Comparison of ENCODE assay signal across 1 cellular context in the genomic region with DNA sequence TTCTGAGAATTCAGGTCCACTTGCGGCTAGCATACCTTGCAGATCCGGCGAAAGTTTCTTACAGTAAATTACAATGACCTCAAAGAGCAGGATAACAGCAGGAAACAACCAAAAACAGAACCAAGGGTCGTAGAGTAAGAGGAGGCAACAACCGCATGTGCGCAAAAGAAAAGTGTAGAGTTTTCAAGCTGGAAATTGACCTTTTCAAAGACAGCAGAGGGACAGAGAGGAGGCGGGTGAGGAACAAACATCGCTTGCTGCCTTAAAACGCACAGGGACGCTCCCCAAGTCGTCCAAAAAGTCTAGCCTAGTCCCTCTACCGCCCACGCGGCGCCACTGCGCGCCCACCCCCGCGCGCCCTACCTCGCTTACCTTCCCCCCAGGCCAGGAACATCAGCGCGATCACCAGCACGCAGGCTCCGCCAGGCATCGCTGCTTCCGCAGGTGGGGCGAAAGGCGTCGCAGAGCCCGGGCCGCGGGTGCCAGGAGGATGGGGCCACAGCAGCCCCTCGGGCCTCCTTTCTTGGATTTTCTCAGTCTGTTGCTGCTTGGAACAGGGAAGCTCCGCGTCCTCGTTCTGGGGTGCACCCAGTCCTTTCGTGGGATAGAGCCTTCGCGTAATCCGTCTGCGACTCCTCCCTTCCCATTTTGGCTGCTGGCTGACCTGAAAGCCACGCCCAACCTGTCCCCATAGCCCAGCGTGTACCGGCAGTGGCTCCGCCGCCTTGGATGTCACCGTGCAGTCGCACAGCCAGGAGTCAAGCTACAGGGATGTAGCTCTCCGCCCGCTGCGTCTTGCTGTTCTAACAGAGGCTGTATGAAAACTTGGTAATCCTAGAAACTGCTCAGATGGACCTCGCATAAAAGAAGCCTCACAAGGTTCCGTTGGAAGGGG.
A peak's percentile ranks its signal among the peaks of the same experiment; 100 is the strongest.
TF ChIP-seq lines count a peak whose summit lies in the region.

A gene (minus strand): TSS at position 579 of the 895 bp plus-strand sequence. CDS start 149 bp downstream, at position 430.

TF ChIP-seq in HEK293, 187 proteins besides CTCF, POLR2A, EP300 and RAD21 (continued from another document and continues in another):
- TF ChIP-seq ZNF324 (tag by site-specific recombination; IDR thresholded peaks at IDR 0.05) (no peak), ZNF571 (tag by site-specific recombination; IDR thresholded peaks at IDR 0.05) (no peak), ZNF174 (tag by site-specific recombination; IDR thresholded peaks at IDR 0.05) (no peak), ZNF19 (tag by site-specific recombination; IDR thresholded peaks at IDR 0.05; ENCODE audit: low read depth) (no peak), HOXA7 (CRISPR knock-in tag; IDR thresholded peaks at IDR 0.05; ENCODE audit: borderline replicate concordance) (no peak), ZNF561 (tag by site-specific recombination; IDR thresholded peaks at IDR 0.05; ENCODE audit: borderline replicate concordance) (0 out of 2 replicates have a peak, but pooled peaks have one; percentile 56), ZSCAN16 (tag by site-specific recombination; IDR thresholded peaks at IDR 0.05) (no peak), ZNF707 (tag by site-specific recombination; IDR thresholded peaks at IDR 0.05) (no peak), ZSCAN23 (tag by site-specific recombination; IDR thresholded peaks at IDR 0.05) (no peak), ZNF785 (tag by site-specific recombination; IDR thresholded peaks at IDR 0.05) (no peak), ZNF138 (tag by site-specific recombination; IDR thresholded peaks at IDR 0.05; ENCODE audit: borderline replicate concordance) (no peak), ZNF670 (tag by site-specific recombination; IDR thresholded peaks at IDR 0.05; ENCODE audit: low read depth) (no peak), ZNF521 (tag by site-specific recombination; IDR thresholded peaks at IDR 0.05) (no peak), ZNF24 (tag by site-specific recombination; IDR thresholded peaks at IDR 0.05) (no peak), ZNF747 (tag by site-specific recombination; IDR thresholded peaks at IDR 0.05) (no peak), ZNF837 (tag by site-specific recombination; IDR thresholded peaks at IDR 0.05) (no peak), ZNF585B (tag by site-specific recombination; IDR thresholded peaks at IDR 0.05) (no peak), ZNF658 (tag by site-specific recombination; IDR thresholded peaks at IDR 0.05) (no peak), ZNF394 (tag by site-specific recombination; IDR thresholded peaks at IDR 0.05; ENCODE audit: borderline replicate concordance) (no peak), ZNF626 (tag by site-specific recombination; IDR thresholded peaks at IDR 0.05) (no peak), ZNF10 (tag by site-specific recombination; IDR thresholded peaks at IDR 0.05) (no peak), ZNF350 (tag by site-specific recombination; IDR thresholded peaks at IDR 0.05) (no peak), ZNF335 (tag by site-specific recombination; conservative IDR thresholded peaks at IDR 0.05) (peak; percentile 52), KLF7 (tag by site-specific recombination; IDR thresholded peaks at IDR 0.05; ENCODE audit: borderline replicate concordance) (no peak), ZNF404 (tag by site-specific recombination; IDR thresholded peaks at IDR 0.05) (no peak), ZNF211 (tag by site-specific recombination; IDR thresholded peaks at IDR 0.05; ENCODE audit: low read depth) (no peak), ZNF112 (tag by site-specific recombination; IDR thresholded peaks at IDR 0.05) (no peak), HOXD13 (CRISPR knock-in tag; IDR thresholded peaks at IDR 0.05; ENCODE audit: borderline replicate concordance) (no peak), ZNF510 (tag by site-specific recombination; IDR thresholded peaks at IDR 0.05; ENCODE audit: insufficient replicate concordance) (no peak), ZNF514 (tag by site-specific recombination; IDR thresholded peaks at IDR 0.05) (no peak)
- TF ChIP-seq, protein P1, sequence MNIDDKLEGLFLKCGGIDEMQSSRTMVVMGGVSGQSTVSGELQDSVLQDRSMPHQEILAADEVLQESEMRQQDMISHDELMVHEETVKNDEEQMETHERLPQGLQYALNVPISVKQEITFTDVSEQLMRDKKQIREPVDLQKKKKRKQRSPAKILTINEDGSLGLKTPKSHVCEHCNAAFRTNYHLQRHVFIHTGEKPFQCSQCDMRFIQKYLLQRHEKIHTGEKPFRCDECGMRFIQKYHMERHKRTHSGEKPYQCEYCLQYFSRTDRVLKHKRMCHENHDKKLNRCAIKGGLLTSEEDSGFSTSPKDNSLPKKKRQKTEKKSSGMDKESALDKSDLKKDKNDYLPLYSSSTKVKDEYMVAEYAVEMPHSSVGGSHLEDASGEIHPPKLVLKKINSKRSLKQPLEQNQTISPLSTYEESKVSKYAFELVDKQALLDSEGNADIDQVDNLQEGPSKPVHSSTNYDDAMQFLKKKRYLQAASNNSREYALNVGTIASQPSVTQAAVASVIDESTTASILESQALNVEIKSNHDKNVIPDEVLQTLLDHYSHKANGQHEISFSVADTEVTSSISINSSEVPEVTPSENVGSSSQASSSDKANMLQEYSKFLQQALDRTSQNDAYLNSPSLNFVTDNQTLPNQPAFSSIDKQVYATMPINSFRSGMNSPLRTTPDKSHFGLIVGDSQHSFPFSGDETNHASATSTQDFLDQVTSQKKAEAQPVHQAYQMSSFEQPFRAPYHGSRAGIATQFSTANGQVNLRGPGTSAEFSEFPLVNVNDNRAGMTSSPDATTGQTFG (tag by site-specific recombination; IDR thresholded peaks at IDR 0.05; ENCODE audit: borderline replicate concordance): no peak
- TF ChIP-seq, protein P2, sequence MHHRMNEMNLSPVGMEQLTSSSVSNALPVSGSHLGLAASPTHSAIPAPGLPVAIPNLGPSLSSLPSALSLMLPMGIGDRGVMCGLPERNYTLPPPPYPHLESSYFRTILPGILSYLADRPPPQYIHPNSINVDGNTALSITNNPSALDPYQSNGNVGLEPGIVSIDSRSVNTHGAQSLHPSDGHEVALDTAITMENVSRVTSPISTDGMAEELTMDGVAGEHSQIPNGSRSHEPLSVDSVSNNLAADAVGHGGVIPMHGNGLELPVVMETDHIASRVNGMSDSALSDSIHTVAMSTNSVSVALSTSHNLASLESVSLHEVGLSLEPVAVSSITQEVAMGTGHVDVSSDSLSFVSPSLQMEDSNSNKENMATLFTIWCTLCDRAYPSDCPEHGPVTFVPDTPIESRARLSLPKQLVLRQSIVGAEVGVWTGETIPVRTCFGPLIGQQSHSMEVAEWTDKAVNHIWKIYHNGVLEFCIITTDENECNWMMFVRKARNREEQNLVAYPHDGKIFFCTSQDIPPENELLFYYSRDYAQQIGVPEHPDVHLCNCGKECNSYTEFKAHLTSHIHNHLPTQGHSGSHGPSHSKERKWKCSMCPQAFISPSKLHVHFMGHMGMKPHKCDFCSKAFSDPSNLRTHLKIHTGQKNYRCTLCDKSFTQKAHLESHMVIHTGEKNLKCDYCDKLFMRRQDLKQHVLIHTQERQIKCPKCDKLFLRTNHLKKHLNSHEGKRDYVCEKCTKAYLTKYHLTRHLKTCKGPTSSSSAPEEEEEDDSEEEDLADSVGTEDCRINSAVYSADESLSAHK (tag by site-specific recombination; IDR thresholded peaks at IDR 0.05): peak; percentile 91
- TF ChIP-seq, protein P3, sequence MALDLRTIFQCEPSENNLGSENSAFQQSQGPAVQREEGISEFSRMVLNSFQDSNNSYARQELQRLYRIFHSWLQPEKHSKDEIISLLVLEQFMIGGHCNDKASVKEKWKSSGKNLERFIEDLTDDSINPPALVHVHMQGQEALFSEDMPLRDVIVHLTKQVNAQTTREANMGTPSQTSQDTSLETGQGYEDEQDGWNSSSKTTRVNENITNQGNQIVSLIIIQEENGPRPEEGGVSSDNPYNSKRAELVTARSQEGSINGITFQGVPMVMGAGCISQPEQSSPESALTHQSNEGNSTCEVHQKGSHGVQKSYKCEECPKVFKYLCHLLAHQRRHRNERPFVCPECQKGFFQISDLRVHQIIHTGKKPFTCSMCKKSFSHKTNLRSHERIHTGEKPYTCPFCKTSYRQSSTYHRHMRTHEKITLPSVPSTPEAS (tag by site-specific recombination; IDR thresholded peaks at IDR 0.05): no peak
- TF ChIP-seq, protein P4, sequence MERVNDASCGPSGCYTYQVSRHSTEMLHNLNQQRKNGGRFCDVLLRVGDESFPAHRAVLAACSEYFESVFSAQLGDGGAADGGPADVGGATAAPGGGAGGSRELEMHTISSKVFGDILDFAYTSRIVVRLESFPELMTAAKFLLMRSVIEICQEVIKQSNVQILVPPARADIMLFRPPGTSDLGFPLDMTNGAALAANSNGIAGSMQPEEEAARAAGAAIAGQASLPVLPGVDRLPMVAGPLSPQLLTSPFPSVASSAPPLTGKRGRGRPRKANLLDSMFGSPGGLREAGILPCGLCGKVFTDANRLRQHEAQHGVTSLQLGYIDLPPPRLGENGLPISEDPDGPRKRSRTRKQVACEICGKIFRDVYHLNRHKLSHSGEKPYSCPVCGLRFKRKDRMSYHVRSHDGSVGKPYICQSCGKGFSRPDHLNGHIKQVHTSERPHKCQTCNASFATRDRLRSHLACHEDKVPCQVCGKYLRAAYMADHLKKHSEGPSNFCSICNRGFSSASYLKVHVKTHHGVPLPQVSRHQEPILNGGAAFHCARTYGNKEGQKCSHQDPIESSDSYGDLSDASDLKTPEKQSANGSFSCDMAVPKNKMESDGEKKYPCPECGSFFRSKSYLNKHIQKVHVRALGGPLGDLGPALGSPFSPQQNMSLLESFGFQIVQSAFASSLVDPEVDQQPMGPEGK (tag by site-specific recombination; IDR thresholded peaks at IDR 0.05): peak; percentile 91
- TF ChIP-seq, protein P5, sequence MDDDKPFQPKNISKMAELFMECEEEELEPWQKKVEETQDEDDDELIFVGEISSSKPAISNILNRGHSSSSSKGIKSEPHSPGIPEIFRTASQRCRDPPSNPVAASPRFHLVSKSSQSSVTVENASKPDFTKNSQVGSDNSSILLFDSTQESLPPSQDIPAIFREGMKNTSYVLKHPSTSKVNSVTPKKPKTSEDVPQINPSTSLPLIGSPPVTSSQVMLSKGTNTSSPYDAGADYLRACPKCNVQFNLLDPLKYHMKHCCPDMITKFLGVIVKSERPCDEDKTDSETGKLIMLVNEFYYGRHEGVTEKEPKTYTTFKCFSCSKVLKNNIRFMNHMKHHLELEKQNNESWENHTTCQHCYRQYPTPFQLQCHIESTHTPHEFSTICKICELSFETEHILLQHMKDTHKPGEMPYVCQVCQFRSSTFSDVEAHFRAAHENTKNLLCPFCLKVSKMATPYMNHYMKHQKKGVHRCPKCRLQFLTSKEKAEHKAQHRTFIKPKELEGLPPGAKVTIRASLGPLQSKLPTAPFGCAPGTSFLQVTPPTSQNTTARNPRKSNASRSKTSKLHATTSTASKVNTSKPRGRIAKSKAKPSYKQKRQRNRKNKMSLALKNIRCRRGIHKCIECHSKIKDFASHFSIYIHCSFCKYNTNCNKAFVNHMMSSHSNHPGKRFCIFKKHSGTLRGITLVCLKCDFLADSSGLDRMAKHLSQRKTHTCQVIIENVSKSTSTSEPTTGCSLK (tag by site-specific recombination; IDR thresholded peaks at IDR 0.05): no peak
- TF ChIP-seq, protein P6, sequence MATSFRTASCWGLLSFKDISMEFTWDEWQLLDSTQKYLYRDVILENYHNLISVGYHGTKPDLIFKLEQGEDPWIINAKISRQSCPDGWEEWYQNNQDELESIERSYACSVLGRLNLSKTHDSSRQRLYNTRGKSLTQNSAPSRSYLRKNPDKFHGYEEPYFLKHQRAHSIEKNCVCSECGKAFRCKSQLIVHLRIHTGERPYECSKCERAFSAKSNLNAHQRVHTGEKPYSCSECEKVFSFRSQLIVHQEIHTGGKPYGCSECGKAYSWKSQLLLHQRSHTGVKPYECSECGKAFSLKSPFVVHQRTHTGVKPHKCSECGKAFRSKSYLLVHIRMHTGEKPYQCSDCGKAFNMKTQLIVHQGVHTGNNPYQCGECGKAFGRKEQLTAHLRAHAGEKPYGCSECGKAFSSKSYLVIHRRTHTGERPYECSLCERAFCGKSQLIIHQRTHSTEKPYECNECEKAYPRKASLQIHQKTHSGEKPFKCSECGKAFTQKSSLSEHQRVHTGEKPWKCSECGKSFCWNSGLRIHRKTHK (tag by site-specific recombination; IDR thresholded peaks at IDR 0.05): no peak
- TF ChIP-seq, protein P7, sequence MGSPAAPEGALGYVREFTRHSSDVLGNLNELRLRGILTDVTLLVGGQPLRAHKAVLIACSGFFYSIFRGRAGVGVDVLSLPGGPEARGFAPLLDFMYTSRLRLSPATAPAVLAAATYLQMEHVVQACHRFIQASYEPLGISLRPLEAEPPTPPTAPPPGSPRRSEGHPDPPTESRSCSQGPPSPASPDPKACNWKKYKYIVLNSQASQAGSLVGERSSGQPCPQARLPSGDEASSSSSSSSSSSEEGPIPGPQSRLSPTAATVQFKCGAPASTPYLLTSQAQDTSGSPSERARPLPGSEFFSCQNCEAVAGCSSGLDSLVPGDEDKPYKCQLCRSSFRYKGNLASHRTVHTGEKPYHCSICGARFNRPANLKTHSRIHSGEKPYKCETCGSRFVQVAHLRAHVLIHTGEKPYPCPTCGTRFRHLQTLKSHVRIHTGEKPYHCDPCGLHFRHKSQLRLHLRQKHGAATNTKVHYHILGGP (tag by site-specific recombination; IDR thresholded peaks at IDR 0.05): no peak
- TF ChIP-seq, protein P8, sequence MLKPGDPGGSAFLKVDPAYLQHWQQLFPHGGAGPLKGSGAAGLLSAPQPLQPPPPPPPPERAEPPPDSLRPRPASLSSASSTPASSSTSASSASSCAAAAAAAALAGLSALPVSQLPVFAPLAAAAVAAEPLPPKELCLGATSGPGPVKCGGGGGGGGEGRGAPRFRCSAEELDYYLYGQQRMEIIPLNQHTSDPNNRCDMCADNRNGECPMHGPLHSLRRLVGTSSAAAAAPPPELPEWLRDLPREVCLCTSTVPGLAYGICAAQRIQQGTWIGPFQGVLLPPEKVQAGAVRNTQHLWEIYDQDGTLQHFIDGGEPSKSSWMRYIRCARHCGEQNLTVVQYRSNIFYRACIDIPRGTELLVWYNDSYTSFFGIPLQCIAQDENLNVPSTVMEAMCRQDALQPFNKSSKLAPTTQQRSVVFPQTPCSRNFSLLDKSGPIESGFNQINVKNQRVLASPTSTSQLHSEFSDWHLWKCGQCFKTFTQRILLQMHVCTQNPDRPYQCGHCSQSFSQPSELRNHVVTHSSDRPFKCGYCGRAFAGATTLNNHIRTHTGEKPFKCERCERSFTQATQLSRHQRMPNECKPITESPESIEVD (tag by site-specific recombination; IDR thresholded peaks at IDR 0.05): no peak
- TF ChIP-seq, protein P9, sequence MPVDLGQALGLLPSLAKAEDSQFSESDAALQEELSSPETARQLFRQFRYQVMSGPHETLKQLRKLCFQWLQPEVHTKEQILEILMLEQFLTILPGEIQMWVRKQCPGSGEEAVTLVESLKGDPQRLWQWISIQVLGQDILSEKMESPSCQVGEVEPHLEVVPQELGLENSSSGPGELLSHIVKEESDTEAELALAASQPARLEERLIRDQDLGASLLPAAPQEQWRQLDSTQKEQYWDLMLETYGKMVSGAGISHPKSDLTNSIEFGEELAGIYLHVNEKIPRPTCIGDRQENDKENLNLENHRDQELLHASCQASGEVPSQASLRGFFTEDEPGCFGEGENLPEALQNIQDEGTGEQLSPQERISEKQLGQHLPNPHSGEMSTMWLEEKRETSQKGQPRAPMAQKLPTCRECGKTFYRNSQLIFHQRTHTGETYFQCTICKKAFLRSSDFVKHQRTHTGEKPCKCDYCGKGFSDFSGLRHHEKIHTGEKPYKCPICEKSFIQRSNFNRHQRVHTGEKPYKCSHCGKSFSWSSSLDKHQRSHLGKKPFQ (tag by site-specific recombination; IDR thresholded peaks at IDR 0.05): no peak
- TF ChIP-seq, protein P10, sequence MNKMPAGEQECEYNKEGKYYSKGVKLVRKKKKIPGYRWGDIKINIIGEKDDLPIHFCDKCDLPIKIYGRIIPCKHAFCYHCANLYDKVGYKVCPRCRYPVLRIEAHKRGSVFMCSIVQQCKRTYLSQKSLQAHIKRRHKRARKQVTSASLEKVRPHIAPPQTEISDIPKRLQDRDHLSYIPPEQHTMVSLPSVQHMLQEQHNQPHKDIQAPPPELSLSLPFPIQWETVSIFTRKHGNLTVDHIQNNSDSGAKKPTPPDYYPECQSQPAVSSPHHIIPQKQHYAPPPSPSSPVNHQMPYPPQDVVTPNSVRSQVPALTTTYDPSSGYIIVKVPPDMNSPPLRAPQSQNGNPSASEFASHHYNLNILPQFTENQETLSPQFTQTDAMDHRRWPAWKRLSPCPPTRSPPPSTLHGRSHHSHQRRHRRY (tag by site-specific recombination; IDR thresholded peaks at IDR 0.05): no peak
